9 cellular contexts compared by ENCODE assay signal in the genomic region with DNA sequence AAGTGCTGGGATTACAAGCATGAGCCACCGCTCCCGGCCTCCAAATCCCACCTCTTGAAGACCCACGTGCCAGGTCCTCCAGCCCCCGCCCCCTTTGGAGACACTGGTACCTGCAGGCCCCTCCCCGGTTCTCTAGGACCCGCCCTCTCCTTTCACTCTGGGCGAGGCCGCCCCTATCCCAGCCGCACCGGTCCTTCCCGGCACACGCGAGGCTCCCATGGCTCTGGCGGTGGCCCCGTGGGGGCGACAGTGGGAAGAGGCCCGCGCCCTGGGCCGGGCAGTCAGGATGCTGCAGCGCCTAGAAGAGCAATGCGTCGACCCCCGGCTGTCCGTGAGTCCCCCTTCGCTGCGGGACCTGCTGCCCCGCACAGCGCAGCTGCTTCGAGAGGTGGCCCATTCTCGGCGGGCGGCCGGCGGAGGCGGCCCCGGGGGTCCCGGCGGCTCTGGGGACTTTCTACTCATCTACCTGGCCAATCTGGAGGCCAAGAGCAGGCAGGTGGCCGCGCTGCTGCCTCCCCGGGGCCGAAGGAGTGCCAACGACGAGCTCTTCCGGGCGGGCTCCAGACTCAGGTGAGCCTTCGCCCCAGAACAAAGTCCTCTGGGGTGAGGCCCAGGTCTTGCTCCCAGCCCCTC. TPM values are rescaled to one million over a fixed set of nuclear protein-coding genes. Genes with fewer than 3 reads are reported as not detected.
DNase-seq lines count a peak whose midpoint lies in the region; ATAC-seq and TF ChIP-seq lines count a peak whose summit lies in the region.
"Had no signal": no experiment of that assay in that cellular context is flagged by ENCODE, and none has a peak within 500 bp of the region (broad histone marks: within the 10 kb centered on the region; RNA-seq: fewer than 3 reads in every experiment).

A gene with protein sequence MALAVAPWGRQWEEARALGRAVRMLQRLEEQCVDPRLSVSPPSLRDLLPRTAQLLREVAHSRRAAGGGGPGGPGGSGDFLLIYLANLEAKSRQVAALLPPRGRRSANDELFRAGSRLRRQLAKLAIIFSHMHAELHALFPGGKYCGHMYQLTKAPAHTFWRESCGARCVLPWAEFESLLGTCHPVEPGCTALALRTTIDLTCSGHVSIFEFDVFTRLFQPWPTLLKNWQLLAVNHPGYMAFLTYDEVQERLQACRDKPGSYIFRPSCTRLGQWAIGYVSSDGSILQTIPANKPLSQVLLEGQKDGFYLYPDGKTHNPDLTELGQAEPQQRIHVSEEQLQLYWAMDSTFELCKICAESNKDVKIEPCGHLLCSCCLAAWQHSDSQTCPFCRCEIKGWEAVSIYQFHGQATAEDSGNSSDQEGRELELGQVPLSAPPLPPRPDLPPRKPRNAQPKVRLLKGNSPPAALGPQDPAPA (plus strand): TSS at position 176 of the 633 bp plus-strand sequence. CDS start 42 bp downstream, at position 218.

- H3K27ac Mint-ChIP-seq in activated CD8-positive, alpha-beta memory T cell treated with anti-CD3 and anti-CD28 coated beads, Interleukin-2, amount 10 ng/mL, durations not matched to agents 7 days and 5 days, result no peak within 1 kb of the TSS
- H3K27ac Mint-ChIP-seq: T-helper 17 cell had no signal

- H3K9me3 Mint-ChIP-seq in activated CD8-positive, alpha-beta memory T cell treated with anti-CD3 and anti-CD28 coated beads, Interleukin-2, amount 10 ng/mL, durations not matched to agents 7 days and 5 days (ENCODE audit: low read depth), result no peaks in the 10 kb centered on the region

- H3K36me3 ChIP-seq in upper lobe of left lung, result no peaks in the 10 kb centered on the region

- H3K4me1 Mint-ChIP-seq in activated CD8-positive, alpha-beta memory T cell treated with anti-CD3 and anti-CD28 coated beads, Interleukin-2, amount 10 ng/mL, durations not matched to agents 7 days and 5 days, result peaks cover 3% of the 10 kb centered on the region
- H3K4me1 Mint-ChIP-seq: T-helper 17 cell had no signal

- WGBS in upper lobe of left lung, 2 donors, result 20 to 42% methylated on average over 9 to 37 of the region's 47 CpGs

- no peaks in the 10 kb centered on the region for H3K36me3 Mint-ChIP-seq in activated CD8-positive, alpha-beta memory T cell treated with anti-CD3 and anti-CD28 coated beads, Interleukin-2, amount 10 ng/mL, durations not matched to agents 7 days and 5 days

- no peaks in the 10 kb centered on the region for H3K27me3 ChIP-seq in upper lobe of left lung

- H3K27ac ChIP-seq in VCaP (peak within 1 kb of the TSS; percentile 54; the same call in 1 of the 2 replicates), upper lobe of left lung (peak within 1 kb of the TSS in 3 of 4 donors; percentile 12)

- no peaks in the 10 kb centered on the region for H3K4me1 ChIP-seq in upper lobe of left lung

- peak within 1 kb of the TSS in 3 of 4 donors; percentile 34 to 47 (median 44) for H3K4me3 ChIP-seq in upper lobe of left lung

- CTCF ChIA-PET in activated CD8-positive, alpha-beta memory T cell treated with anti-CD3 and anti-CD28 coated beads, Interleukin-2, amount 10 ng/mL, durations not matched to agents 7 days and 5 days (lab: Charles Lee), result interaction anchor here (15.3 kb wide), 1 partner anchor 56 kb away, joined by 406 read pairs; no protein-coding TSS in a partner anchor

- H3K27me3 Mint-ChIP-seq in activated CD8-positive, alpha-beta memory T cell treated with anti-CD3 and anti-CD28 coated beads, Interleukin-2, amount 10 ng/mL, durations not matched to agents 7 days and 5 days, result peaks cover 6% of the 10 kb centered on the region

- TF ChIP-seq CTCF in VCaP (conservative IDR thresholded peaks at IDR 0.05), result 0 out of 2 replicates have a peak, but pooled peaks have one; percentile 26
- peak in 2 of 6 experiments; percentile 10 to 15 for TF ChIP-seq CTCF in upper lobe of left lung (IDR thresholded peaks at IDR 0.05)

- no peak for DNase-seq in activated CD8-positive, alpha-beta memory T cell treated with anti-CD3 and anti-CD28 coated beads, Interleukin-2, amount 10 ng/mL, durations not matched to agents 7 days and 5 days
- no peak for DNase-seq in activated CD8-positive, alpha-beta memory T cell treated with anti-CD3 and anti-CD28 coated beads, Interleukin-2, amount 50 U/mL, for 48 hours
- DNase-seq in left colon, result peak; percentile 91 to 96
- DNase-seq in upper lobe of left lung, result peak; percentile 81 to 82
- DNase-seq in central memory CD4-positive, alpha-beta T cell, result no peak
- DNase-seq: T-helper 17 cell had no signal

- no peak for TF ChIP-seq EP300 in upper lobe of left lung (IDR thresholded peaks at IDR 0.05)

- no peak within 1 kb of the TSS for H3K4me3 Mint-ChIP-seq in activated CD8-positive, alpha-beta memory T cell treated with anti-CD3 and anti-CD28 coated beads, Interleukin-2, amount 10 ng/mL, durations not matched to agents 7 days and 5 days

- H3K9me3 ChIP-seq in upper lobe of left lung, result no peaks in the 10 kb centered on the region

- intact Hi-C loops in left colon (cut with DNase I, micrococcal nuclease), result loop anchor here in 1 of 2 donors (10.0 kb wide), 1 partner anchor 53 kb away; no protein-coding TSS in a partner anchor

- peak; percentile 36 for ATAC-seq in activated CD8-positive, alpha-beta memory T cell treated with anti-CD3 and anti-CD28 coated beads, Interleukin-2, amount 10 ng/mL, durations not matched to agents 7 days and 5 days
- ATAC-seq in left colon (peak; percentile 82), upper lobe of left lung (ENCODE audit: low FRiP score in 2 of 2) (peak; percentile 62 to 81), GM21367 (IDR thresholded peaks at IDR 0.05; ENCODE audit: unreplicated experiment) (no peak), HG03280 (IDR thresholded peaks at IDR 0.05; ENCODE audit: unreplicated experiment) (no peak)
- ATAC-seq: T-helper 17 cell had no signal

- TF ChIP-seq POLR2A in upper lobe of left lung (IDR thresholded peaks at IDR 0.05), result peak in 1 of 4 donors; percentile 41

RNA-seq across cellular contexts. Expression of the gene that starts here (rescaled TPM):
- not detected for total RNA-seq in activated CD8-positive, alpha-beta memory T cell treated with anti-CD3 and anti-CD28 coated beads, Interleukin-2, amount 10 ng/mL, durations not matched to agents 7 days and 5 days
- total RNA-seq in left colon (10 to 100 TPM; 79.1 to 84.4 TPM), upper lobe of left lung (10 to 100 TPM in 1 of 6 donors, 1 to 10 TPM in 5; 2.9 to 10.5 (median 4.5) TPM)
- total RNA-seq: T-helper 17 cell had no signal

Comparison
In these comparisons a context has a peak if more than half of its experiments do, and no peak if none do; other contexts are left out.
1. RNA of the gene that starts here (total RNA-seq): 79.1 to 84.4 TPM in left colon; 2.9 to 10.5 TPM in upper lobe of left lung and not detected in activated CD8-positive, alpha-beta memory T cell treated with anti-CD3 and anti-CD28 coated beads, Interleukin-2, amount 10 ng/mL, durations not matched to agents 7 days and 5 days; every median in the first group is over 4 times any median in the second.
2. Peak in ATAC-seq in activated CD8-positive, alpha-beta memory T cell treated with anti-CD3 and anti-CD28 coated beads, Interleukin-2, amount 10 ng/mL, durations not matched to agents 7 days and 5 days; RNA of the gene not detected or under 1 TPM.
3. ATAC-seq: peak in left colon (single experiment) and upper lobe of left lung (2 of 2); none in GM21367 (single experiment) and HG03280 (single experiment).
4. DNase-seq: peak in left colon (2 of 2) and upper lobe of left lung (2 of 2); none in activated CD8-positive, alpha-beta memory T cell treated with anti-CD3 and anti-CD28 coated beads, Interleukin-2, amount 10 ng/mL, durations not matched to agents 7 days and 5 days (single experiment), activated CD8-positive, alpha-beta memory T cell treated with anti-CD3 and anti-CD28 coated beads, Interleukin-2, amount 50 U/mL, for 48 hours (single experiment) and central memory CD4-positive, alpha-beta T cell (single experiment).